ENCODE assay signal across 19 cellular contexts in the genomic region with DNA sequence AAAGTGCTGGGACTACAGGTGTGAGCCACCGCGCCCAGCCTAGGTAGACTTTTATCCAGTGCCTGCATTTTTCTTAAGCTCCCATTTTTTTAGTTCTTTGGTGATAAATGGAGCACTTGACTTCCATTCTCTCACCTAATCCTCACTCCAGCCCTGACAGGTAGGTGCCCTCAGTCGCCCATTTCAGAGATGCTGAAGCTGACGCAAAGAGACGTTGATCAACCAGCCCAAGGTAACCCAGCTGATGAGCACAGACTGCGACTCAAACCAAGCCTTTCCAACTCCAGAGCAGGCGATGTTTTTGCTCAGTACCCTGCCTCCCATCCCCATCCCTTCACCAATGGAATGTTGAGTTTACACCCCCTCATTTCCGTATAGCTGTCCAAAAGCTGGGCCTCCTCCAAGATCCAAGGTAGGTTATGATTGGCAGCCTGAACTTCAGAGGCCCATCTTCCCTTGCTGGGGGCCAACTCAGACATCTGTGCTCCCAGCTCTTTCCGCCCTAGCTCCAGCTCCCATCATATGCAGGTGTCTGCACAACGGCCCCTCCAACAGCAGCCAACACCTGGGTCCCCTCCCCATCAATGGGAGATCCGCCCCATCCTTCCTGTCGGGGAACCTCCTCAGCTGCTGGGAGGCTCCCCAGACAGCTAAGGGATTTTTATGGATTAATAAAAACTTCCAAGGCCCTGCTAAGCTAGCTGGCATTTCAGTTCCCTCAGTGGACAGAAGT.
"Had no signal": no experiment of that assay in that cellular context is flagged by ENCODE, and none has a peak within 500 bp of the region (broad histone marks: within the 10 kb centered on the region; RNA-seq: fewer than 3 reads in every experiment).

No MANE protein-coding gene starts in this region.

- H3K27ac Mint-ChIP-seq: activated naive CD8-positive, alpha-beta T cell treated with anti-CD3 and anti-CD28 coated beads, Interleukin-2, amount 50 U/mL, for 24 hours; activated T-helper 1 cell treated with anti-CD3 and anti-CD28 coated beads, Interleukin-12 subunit alpha, Interleukin-12 subunit beta, Interleukin-2, Interleukin-4 antibody, amounts not matched to agents 30 ng/mL and 10 ng/mL and 1 ng/mL, durations not matched to agents 14 hours and 24 hours and 36 hours; stimulated activated effector memory CD8-positive, alpha-beta T cell treated with anti-CD3 and anti-CD28 coated beads, Interleukin-12 subunit alpha, Interleukin-12 subunit beta, amount 100 ng/mL, for 72 hours; type B pancreatic cell; WTC11 had no signal

- H3K4me3 Mint-ChIP-seq: activated naive CD8-positive, alpha-beta T cell treated with anti-CD3 and anti-CD28 coated beads, Interleukin-2, amount 50 U/mL, for 24 hours; activated T-helper 1 cell treated with anti-CD3 and anti-CD28 coated beads, Interleukin-12 subunit alpha, Interleukin-12 subunit beta, Interleukin-2, Interleukin-4 antibody, amounts not matched to agents 30 ng/mL and 10 ng/mL and 1 ng/mL, durations not matched to agents 14 hours and 24 hours and 36 hours; stimulated activated effector memory CD8-positive, alpha-beta T cell treated with anti-CD3 and anti-CD28 coated beads, Interleukin-12 subunit alpha, Interleukin-12 subunit beta, amount 100 ng/mL, for 72 hours; type B pancreatic cell; WTC11 had no signal

- H3K27me3 ChIP-seq: heart right ventricle, testis, vagina had no signal

- H3K27me3 Mint-ChIP-seq: activated naive CD8-positive, alpha-beta T cell treated with anti-CD3 and anti-CD28 coated beads, Interleukin-2, amount 50 U/mL, for 24 hours had no signal

- H3K36me3 Mint-ChIP-seq: stimulated activated effector memory CD8-positive, alpha-beta T cell treated with anti-CD3 and anti-CD28 coated beads, Interleukin-12 subunit alpha, Interleukin-12 subunit beta, amount 100 ng/mL, for 72 hours; type B pancreatic cell; WTC11 had no signal

- H3K9me3 ChIP-seq: heart right ventricle, testis, vagina had no signal

- H3K9me3 Mint-ChIP-seq: activated naive CD8-positive, alpha-beta T cell treated with anti-CD3 and anti-CD28 coated beads, Interleukin-2, amount 50 U/mL, for 24 hours; activated T-helper 1 cell treated with anti-CD3 and anti-CD28 coated beads, Interleukin-12 subunit alpha, Interleukin-12 subunit beta, Interleukin-2, Interleukin-4 antibody, amounts not matched to agents 30 ng/mL and 10 ng/mL and 1 ng/mL, durations not matched to agents 14 hours and 24 hours and 36 hours; stimulated activated effector memory CD8-positive, alpha-beta T cell treated with anti-CD3 and anti-CD28 coated beads, Interleukin-12 subunit alpha, Interleukin-12 subunit beta, amount 100 ng/mL, for 72 hours; type B pancreatic cell; WTC11 had no signal

- H3K4me3 ChIP-seq: coronary artery, heart right ventricle, testis, vagina had no signal

- H3K27ac ChIP-seq: coronary artery, heart right ventricle, testis, vagina had no signal

- DNase-seq: activated CD4-positive, alpha-beta T cell treated with anti-CD3 and anti-CD28 coated beads, Interleukin-2, amount 50 U/mL, for 4 hours; activated gamma-delta T cell; activated naive CD8-positive, alpha-beta T cell treated with anti-CD3 and anti-CD28 coated beads, Interleukin-2, amount 50 U/mL, for 24 hours; cerebellar nuclear complex; heart right ventricle; islet precursor cell; left cardiac atrium; occipital lobe; small intestine; stimulated activated CD4-positive, alpha-beta T cell treated with anti-CD3 and anti-CD28 coated beads, Interleukin-2, amount 100 ng/mL, for 24 hours; T-helper 9 cell; testis had no signal

- H3K4me1 ChIP-seq: heart right ventricle, vagina had no signal

- ATAC-seq: activated naive CD8-positive, alpha-beta T cell treated with anti-CD3 and anti-CD28 coated beads, Interleukin-2, amount 50 U/mL, for 24 hours; heart right ventricle; left cardiac atrium; sciatic nerve; stimulated activated effector memory CD8-positive, alpha-beta T cell treated with anti-CD3 and anti-CD28 coated beads, Interleukin-12 subunit alpha, Interleukin-12 subunit beta, amount 100 ng/mL, for 72 hours; WTC11 had no signal

- H3K36me3 ChIP-seq: heart right ventricle, vagina had no signal
